In the genomic region with DNA sequence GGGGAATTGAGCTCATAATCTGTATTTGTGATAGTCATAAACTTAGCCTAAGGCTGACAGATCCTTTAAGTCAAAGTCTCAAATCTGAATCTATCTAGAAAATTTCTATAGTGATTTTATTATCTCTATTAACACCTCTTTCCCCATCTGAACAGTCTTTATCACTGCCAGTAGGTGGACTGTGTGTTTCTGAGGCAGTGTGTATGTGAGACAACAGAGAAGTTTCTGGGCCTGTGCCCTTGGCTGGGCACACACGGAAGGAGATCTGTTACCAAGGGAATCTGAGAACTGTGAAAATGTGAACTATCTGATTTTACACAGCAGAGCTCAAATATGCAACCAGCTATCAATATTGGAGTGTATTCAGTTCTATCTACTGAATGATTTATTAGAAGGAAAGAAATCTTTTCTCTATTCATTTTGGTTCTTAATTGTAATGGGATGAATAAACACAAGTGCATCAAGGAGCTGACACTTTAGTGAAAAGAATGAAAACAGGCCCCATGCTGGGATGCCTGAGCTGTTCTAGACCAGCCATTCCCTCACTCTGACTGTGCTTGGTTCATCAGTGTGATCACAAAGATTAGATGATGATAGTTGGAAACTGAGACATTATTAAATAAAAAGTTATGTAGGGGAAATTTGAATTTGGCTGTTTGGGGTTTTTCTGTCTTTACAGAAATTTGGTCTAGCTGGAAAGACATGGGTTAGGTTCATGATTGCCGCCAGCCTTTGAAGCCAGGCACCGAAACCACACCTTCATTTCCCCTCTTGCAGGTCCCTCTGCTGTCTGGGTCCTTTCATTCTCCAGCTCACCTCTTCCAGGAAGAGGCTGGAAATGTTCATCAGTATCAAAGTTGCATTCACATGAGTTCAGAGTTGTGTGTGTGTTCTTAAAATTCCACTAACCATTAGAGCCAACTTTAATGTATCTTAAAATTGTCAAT, we compare ENCODE assay signal across 12 cellular contexts.
A peak's percentile ranks its signal among the peaks of the same experiment; 100 is the strongest.
DNase-seq lines count a peak whose midpoint lies in the region; ATAC-seq, FAIRE-seq and TF ChIP-seq lines count a peak whose summit lies in the region.
"Had no signal": no experiment of that assay in that cellular context is flagged by ENCODE, and none has a peak within 500 bp of the region (broad histone marks: within the 10 kb centered on the region; RNA-seq: fewer than 3 reads in every experiment).

No MANE protein-coding gene starts in this region.

- H3K4me1 Mint-ChIP-seq in T-helper 2 cell treated with Interferon-gamma antibody and Interleukin-4, amounts not matched to agents 5 μg/mL and 100 μg/mL, for 36 hours (ENCODE audit: low read depth), result peaks cover 79% of the 10 kb centered on the region

- FAIRE-seq in GM12891 (lab: Jason Lieb, UNC), result no peak
- FAIRE-seq: endothelial cell of umbilical vein, GM18507 had no signal

- no peaks in the 10 kb centered on the region for H3K27me3 Mint-ChIP-seq in T-helper 2 cell treated with Interferon-gamma antibody and Interleukin-4, amounts not matched to agents 5 μg/mL and 100 μg/mL, for 36 hours (ENCODE audit: low read depth)

- H3K27ac Mint-ChIP-seq in T-helper 2 cell treated with Interferon-gamma antibody and Interleukin-4, amounts not matched to agents 5 μg/mL and 100 μg/mL, for 36 hours, result peak overlapping the region; percentile 88

- H3K4me3 ChIP-seq in astrocyte of the cerebellum (ENCODE audit: low read depth, low read length), result no peak overlapping the region

- H3K4me3 Mint-ChIP-seq in T-helper 2 cell treated with Interferon-gamma antibody and Interleukin-4, amounts not matched to agents 5 μg/mL and 100 μg/mL, for 36 hours, result peak overlapping the region; percentile 39

- DNase-seq in Daoy (ENCODE audit: low read depth) (peak; percentile 15), astrocyte of the cerebellum (ENCODE audit: low read depth) (no peak), DMS53 treated with DMSO at 0.1 percent for 48 hours (lab: John Stamatoyannopoulos, UW; ENCODE audit: unreplicated experiment) (no peak), GM12891 (ENCODE audit: insufficient read length, low spot score) (no peak)
- DNase-seq in T-helper 2 cell treated with Interferon-gamma antibody and Interleukin-4, amounts not matched to agents 5 μg/mL and 100 μg/mL, for 36 hours (ENCODE audit: low spot score), result peak; percentile 57
- peak; percentile 80 for DNase-seq in stimulated activated CD4-positive, alpha-beta T cell treated with anti-CD3 and anti-CD28 coated beads, Interleukin-15, amount 100 ng/mL, for 24 hours
- DNase-seq: COR-L47, NCI-H1105 treated with DMSO at 0.1 percent for 48 hours had no signal

- peaks cover 4% of the 10 kb centered on the region for H3K9me3 Mint-ChIP-seq in T-helper 2 cell treated with Interferon-gamma antibody and Interleukin-4, amounts not matched to agents 5 μg/mL and 100 μg/mL, for 36 hours

- TF ChIP-seq POLR2A in GM18505 (IDR thresholded peaks at IDR 0.05; ENCODE audit: borderline replicate concordance, extremely low read depth, insufficient read depth, insufficient read length), result no peak
- TF ChIP-seq POLR2A in GM12891 (IDR thresholded peaks at IDR 0.05; ENCODE audit: low read depth, low read length), result no peak

- H3K36me3 Mint-ChIP-seq in T-helper 2 cell treated with Interferon-gamma antibody and Interleukin-4, amounts not matched to agents 5 μg/mL and 100 μg/mL, for 36 hours (ENCODE audit: low read depth), result peaks cover 10% of the 10 kb centered on the region

- in situ Hi-C loops in astrocyte of the cerebellum (cut with HindIII; ENCODE audit: low sequenced_read_pairs), result no loop called here

- TF ChIP-seq CTCF in astrocyte of the cerebellum (IDR thresholded peaks at IDR 0.05; ENCODE audit: low read depth, low read length, missing control alignments), result peak; percentile 24

- no peak for ATAC-seq in GM18505 (IDR thresholded peaks at IDR 0.05; ENCODE audit: unreplicated experiment)
- ATAC-seq in HG03520 (IDR thresholded peaks at IDR 0.05; ENCODE audit: unreplicated experiment), result no peak

TF ChIP-seq in GM12891, 5 proteins besides CTCF, POLR2A, EP300 and RAD21:
- TF ChIP-seq SPI1 (IDR thresholded peaks at IDR 0.05; ENCODE audit: low read depth, low read length) (no peak), TAF1 (IDR thresholded peaks at IDR 0.05; ENCODE audit: low read depth, low read length) (no peak), PAX5 (IDR thresholded peaks at IDR 0.05; ENCODE audit: insufficient read depth, low read length, severe bottlenecking) (no peak), POLR2AphosphoS5 (IDR thresholded peaks at IDR 0.05; ENCODE audit: low read depth, low read length) (no peak), POU2F2 (IDR thresholded peaks at IDR 0.05; ENCODE audit: low read depth, low read length) (no peak)

Comparison
In these comparisons a context has a peak if more than half of its experiments do, and no peak if none do; other contexts are left out.
1. DNase-seq: peak in Daoy (single experiment), T-helper 2 cell treated with Interferon-gamma antibody and Interleukin-4, amounts not matched to agents 5 μg/mL and 100 μg/mL, for 36 hours (single experiment) and stimulated activated CD4-positive, alpha-beta T cell treated with anti-CD3 and anti-CD28 coated beads, Interleukin-15, amount 100 ng/mL, for 24 hours (single experiment); none in astrocyte of the cerebellum (single experiment), DMS53 treated with DMSO at 0.1 percent for 48 hours (single experiment) and GM12891 (single experiment).